In genomic region chr17:82334204-82334621, GRCh38 we compare ENCODE assay signal across 9 cellular contexts. TPM values are rescaled to one million over a fixed set of nuclear protein-coding genes. Genes with fewer than 3 reads are reported as not detected.
A peak's percentile ranks its signal among the peaks of the same experiment; 100 is the strongest.
DNase-seq lines count a peak whose midpoint lies in the region; ATAC-seq and TF ChIP-seq lines count a peak whose summit lies in the region.
"Had no signal": no experiment of that assay in that cellular context is flagged by ENCODE, and none has a peak within 500 bp of the region (broad histone marks: within the 10 kb centered on the region; RNA-seq: fewer than 3 reads in every experiment).

No MANE protein-coding gene starts in this region.

- H3K27ac Mint-ChIP-seq in CD4-positive, alpha-beta T cell: no peak overlapping the region

- no peaks in the 10 kb centered on the region for H3K9me3 Mint-ChIP-seq in CD4-positive, alpha-beta T cell

- no peak for TF ChIP-seq CTCF in CD4-positive, alpha-beta T cell (IDR thresholded peaks at IDR 0.05)
- TF ChIP-seq CTCF in PC-9 (conservative IDR thresholded peaks at IDR 0.05): no peak
- TF ChIP-seq CTCF in psoas muscle (IDR thresholded peaks at IDR 0.05): no peak

- H3K4me1 ChIP-seq in PC-9 (replicated peaks; ENCODE audit: insufficient read depth) (peaks cover 11% of the 10 kb centered on the region), esophagus (ENCODE audit: control insufficient read depth in 2 of 2, insufficient read depth in 2 of 2, low read length in 1 of 2) (peaks cover 6 to 37% of the 10 kb centered on the region in 2 donors), psoas muscle (peaks cover 24% of the 10 kb centered on the region)

- no TSS peak for BruUV-seq in PC-9 (replicated peaks; lab: Mats Ljungman, UMichigan)

- H3K9me2 ChIP-seq in PC-9 (ENCODE audit: insufficient read depth): no peaks in the 10 kb centered on the region

- H4K20me1 ChIP-seq in PC-9 (ENCODE audit: insufficient read depth): no peaks in the 10 kb centered on the region

- H3F3A ChIP-seq in PC-9 (ENCODE audit: insufficient read depth, low read depth): no peaks in the 10 kb centered on the region; the same call in 1 of the 2 replicates

- POLR2A ChIA-PET in CD4-positive, alpha-beta T cell (lab: Charles Lee): interaction anchor here (1.0 to 3.1 kb wide), 7 partner anchors 17 to 133 kb away, joined by 3 to 33 read pairs (median 12); partner anchors contain the start of gene CD7
- POLR2A ChIA-PET in PC-9 (lab: Charles Lee; ENCODE audit: unreplicated experiment): interaction anchor here (0.6 kb wide), 3 partner anchors 42 to 129 kb away, joined by 6 to 10 read pairs (median 6); no protein-coding TSS in a partner anchor

- H3K36me3 ChIP-seq in PC-9 (ENCODE audit: low read depth): no peaks in the 10 kb centered on the region
- H3K36me3 ChIP-seq in esophagus (ENCODE audit: control insufficient read depth in 2 of 2, insufficient read depth in 2 of 2, low read length in 1 of 2): no peaks in the 10 kb centered on the region
- no peaks in the 10 kb centered on the region for H3K36me3 ChIP-seq in psoas muscle (ENCODE audit: insufficient read depth in 1 of 2, low read depth in 1 of 2)

- H3K4me2 ChIP-seq in PC-9: peak overlapping the region; percentile 76

- H3K36me3 Mint-ChIP-seq in CD4-positive, alpha-beta T cell (ENCODE audit: low read depth): no peaks in the 10 kb centered on the region

- peaks cover 13% of the 10 kb centered on the region for H3K4me1 Mint-ChIP-seq in CD4-positive, alpha-beta T cell (ENCODE audit: low read depth)

- H3K27ac ChIP-seq in CD4-positive, alpha-beta T cell (ENCODE audit: low read depth, low read length): no peak overlapping the region
- H3K27ac ChIP-seq in PC-9: no peak overlapping the region
- H3K27ac ChIP-seq in esophagus (ENCODE audit: low read depth in 2 of 2, low read length in 1 of 2): peak overlapping the region; percentile 33 to 62
- H3K27ac ChIP-seq in psoas muscle: no peak overlapping the region

- WGBS in esophagus, 2 donors: 36 to 39% methylated on average over 25 of the region's 25 CpGs
- WGBS in psoas muscle, 3 donors: 58 to 63% (median 60%) methylated on average over 24 to 25 of the region's 25 CpGs

- peaks cover 4% of the 10 kb centered on the region for H3K27me3 Mint-ChIP-seq in CD4-positive, alpha-beta T cell

- no peaks in the 10 kb centered on the region for H3K79me2 ChIP-seq in PC-9 (ENCODE audit: low read depth)

- no peak for DNase-seq in CD4-positive, alpha-beta T cell
- DNase-seq in PC-9 (no peak), psoas muscle (no peak), posterior cingulate gyrus (no peak)

- no peaks in the 10 kb centered on the region for H3K9me3 ChIP-seq in CD4-positive, alpha-beta T cell (ENCODE audit: control insufficient read depth, low read length)
- no peaks in the 10 kb centered on the region for H3K9me3 ChIP-seq in PC-9 (ENCODE audit: insufficient read depth, low read depth)
- H3K9me3 ChIP-seq in esophagus (ENCODE audit: control insufficient read depth in 2 of 2, insufficient read depth in 1 of 2, low read depth in 1 of 2, low read length in 1 of 2): no peaks in the 10 kb centered on the region
- H3K9me3 ChIP-seq in psoas muscle: no peaks in the 10 kb centered on the region

- no peak overlapping the region for H2AFZ ChIP-seq in PC-9

- intact Hi-C loops in CD4-positive, alpha-beta T cell (cut with DNase I, micrococcal nuclease): no loop called here
- intact Hi-C loops in PC-9 (cut with micrococcal nuclease; ENCODE audit: unreplicated experiment): loop anchor here (5.0 to 10.0 kb wide), 3 partner anchors 49 to 229 kb away; no protein-coding TSS in a partner anchor
- intact Hi-C loops in psoas muscle (cut with DNase I): loop anchor here in 1 of 2 donors (5.0 kb wide), 1 partner anchor 307 kb away; no protein-coding TSS in a partner anchor
- intact Hi-C loops in posterior cingulate gyrus (cut with DNase I): no loop called here

- CTCF ChIA-PET in CD4-positive, alpha-beta T cell (lab: Charles Lee): no interaction called here
- CTCF ChIA-PET in PC-9 (lab: Charles Lee): interaction anchor here (0.6 kb wide), 2 partner anchors 92 to 139 kb away, joined by 3 to 6 read pairs; no protein-coding TSS in a partner anchor

- H3K4me3 Mint-ChIP-seq in CD4-positive, alpha-beta T cell: peak overlapping the region; percentile 99

- ATAC-seq in CD4-positive, alpha-beta T cell (ENCODE audit: poor library complexity): no peak
- ATAC-seq in psoas muscle (no peak), HG02973 (IDR thresholded peaks at IDR 0.05; ENCODE audit: unreplicated experiment) (no peak), HG03460 (IDR thresholded peaks at IDR 0.05; ENCODE audit: unreplicated experiment) (no peak), GM18868 (IDR thresholded peaks at IDR 0.05; ENCODE audit: unreplicated experiment) (no peak)

- H3K27me3 ChIP-seq in CD4-positive, alpha-beta T cell (ENCODE audit: control insufficient read depth, insufficient read depth, low read length): no peaks in the 10 kb centered on the region
- H3K27me3 ChIP-seq in PC-9 (ENCODE audit: insufficient read depth, low read depth): no peaks in the 10 kb centered on the region
- H3K27me3 ChIP-seq in esophagus (ENCODE audit: control insufficient read depth in 1 of 2, insufficient read depth in 2 of 2, low read length in 2 of 2): no peaks in the 10 kb centered on the region
- H3K27me3 ChIP-seq in psoas muscle (ENCODE audit: insufficient read depth in 3 of 3, low read length in 2 of 3): peaks cover 0 to 49% (median 14%) of the 10 kb centered on the region in 3 donors

- H3K4me3 ChIP-seq in PC-9 (no peak overlapping the region), esophagus (ENCODE audit: low read depth in 1 of 2, low read length in 2 of 2) (peak overlapping the region; percentile 32 to 55), psoas muscle (peak overlapping the region; percentile 63)

RNA-seq across cellular contexts. Expression of gene SECTM1, which starts 0.6 kb away (rescaled TPM):
- 1 to 10 TPM; 2.1 to 3.1 TPM for total RNA-seq in CD4-positive, alpha-beta T cell
- total RNA-seq in PC-9 (2021): 3.6 and 6.3 TPM in 2 replicates
- 10 to 100 TPM in 1 of 2 donors, 1 to 10 TPM in 1; 2.2 to 10.8 TPM for polyA plus RNA-seq in esophagus
- 1 to 10 TPM; 1.2 to 2.3 (median 1.7) TPM for total RNA-seq in psoas muscle
- polyA plus RNA-seq in psoas muscle: 1 to 10 TPM in 2 of 3 donors, under 1 TPM in 1; 0.70 to 1.2 (median 1.0) TPM

RNA-seq across cellular contexts. Expression of gene CD7, which starts 16.8 kb away (rescaled TPM):
- 100 to 1,000 TPM; 225 to 234 TPM for total RNA-seq in CD4-positive, alpha-beta T cell
- total RNA-seq in PC-9 (2021) (0.48 and 0.68 TPM in 2 replicates), psoas muscle (under 1 TPM in 3 of 4 donors, not detected in 1; 0.18 to 0.81 (median 0.71) TPM)
- polyA plus RNA-seq in esophagus (1 to 10 TPM; 2.6 to 3.1 TPM), psoas muscle (under 1 TPM; 0.13 to 0.19 (median 0.16) TPM)
- total RNA-seq: HT1080 had no signal

RNA-seq across cellular contexts. Expression of gene TEX19, which starts 24.8 kb away (rescaled TPM):
- not detected for total RNA-seq in CD4-positive, alpha-beta T cell
- total RNA-seq in PC-9 (2021) (0.24 and 0.28 TPM in 2 replicates), psoas muscle (under 1 TPM in 2 of 4 donors, not detected in 2; 0.17 to 0.24 TPM)
- polyA plus RNA-seq in esophagus (under 1 TPM in 1 of 2 donors, not detected in 1; 0.01 TPM), psoas muscle (under 1 TPM; 0.07 to 0.35 (median 0.13) TPM)

RNA-seq across cellular contexts. Expression of gene UTS2R, which starts 37.4 kb away (rescaled TPM):
- total RNA-seq in CD4-positive, alpha-beta T cell: not detected
- total RNA-seq in PC-9 (2021) (not detected in 2 replicates), psoas muscle (1 to 10 TPM in 2 of 4 donors, under 1 TPM in 1, not detected in 1; 0.15 to 3.8 (median 1.3) TPM)
- polyA plus RNA-seq in esophagus (not detected), psoas muscle (under 1 TPM in 1 of 3 donors, not detected in 2; 0.10 TPM)
- total RNA-seq: HT1080 had no signal

Comparison
In these comparisons a context has a peak if more than half of its experiments do, and no peak if none do; other contexts are left out.
1. H3K27ac ChIP-seq: peak in esophagus (2 of 2); none in CD4-positive, alpha-beta T cell (single experiment), PC-9 (single experiment) and psoas muscle (single experiment).
2. RNA of gene CD7, which starts 16.8 kb away (total RNA-seq): 225 to 234 TPM in CD4-positive, alpha-beta T cell; 0.18 to 0.81 TPM in psoas muscle and 0.48 to 0.68 TPM in PC-9; every median in the first group is over 100 times any median in the second.